ENCODE assay signal across 25 cellular contexts in the genomic region with DNA sequence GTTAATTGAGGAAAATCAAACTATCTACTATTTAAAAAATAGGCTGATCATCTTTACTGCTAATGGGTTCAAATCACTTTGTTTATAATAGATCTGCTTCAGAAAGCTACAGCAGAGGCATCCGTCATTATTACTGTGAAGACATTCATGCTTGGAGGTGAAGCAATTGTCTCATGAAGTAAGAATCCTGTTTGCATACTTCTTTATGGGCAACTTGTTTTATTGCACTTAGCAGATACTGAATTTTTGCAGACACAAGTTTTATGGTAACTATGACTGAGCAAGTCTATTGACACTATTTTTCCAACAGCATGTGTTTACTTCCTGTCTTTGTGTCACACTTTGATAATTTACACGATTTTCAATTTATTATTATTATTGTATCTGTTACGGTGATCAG.
"Had no signal": no experiment of that assay in that cellular context is flagged by ENCODE, and none has a peak within 500 bp of the region (broad histone marks: within the 10 kb centered on the region; RNA-seq: fewer than 3 reads in every experiment).

No MANE protein-coding gene starts in this region.

- H3K9me3 Mint-ChIP-seq: activated naive CD4-positive, alpha-beta T cell treated with anti-CD3 and anti-CD28 coated beads for 36 hours; activated T-helper 1 cell treated with anti-CD3 and anti-CD28 coated beads, Interleukin-12 subunit alpha, Interleukin-12 subunit beta, Interleukin-2, Interleukin-4 antibody, amounts not matched to agents 30 ng/mL and 10 ng/mL and 1 ng/mL, durations not matched to agents 14 hours and 24 hours and 36 hours had no signal

- H3K36me3 Mint-ChIP-seq: activated naive CD4-positive, alpha-beta T cell treated with anti-CD3 and anti-CD28 coated beads, Interleukin-2, amount 50 U/mL, for 72 hours had no signal

- H3K36me3 ChIP-seq: adrenal gland, WERI-Rb-1 had no signal

- H3K27ac Mint-ChIP-seq: activated CD4-positive, alpha-beta T cell treated with anti-CD3 and anti-CD28 coated beads, Interleukin-2, amount 10 ng/mL, durations not matched to agents 7 days and 5 days; activated CD8-positive, alpha-beta T cell treated with anti-CD3 and anti-CD28 coated beads, Interleukin-2, amount 10 ng/mL, durations not matched to agents 7 days and 5 days; activated naive CD4-positive, alpha-beta T cell treated with anti-CD3 and anti-CD28 coated beads for 36 hours; activated naive CD4-positive, alpha-beta T cell treated with anti-CD3 and anti-CD28 coated beads, Interleukin-2, amount 50 U/mL, for 72 hours; activated T-helper 1 cell treated with anti-CD3 and anti-CD28 coated beads, Interleukin-12 subunit alpha, Interleukin-12 subunit beta, Interleukin-2, Interleukin-4 antibody, amounts not matched to agents 30 ng/mL and 10 ng/mL and 1 ng/mL, durations not matched to agents 14 hours and 24 hours and 36 hours; brain had no signal

- H3K4me1 Mint-ChIP-seq: activated CD4-positive, alpha-beta T cell treated with anti-CD3 and anti-CD28 coated beads, Interleukin-2, amount 10 ng/mL, durations not matched to agents 7 days and 5 days; brain had no signal

- H3K27ac ChIP-seq: adrenal gland, SJCRH30, SK-N-MC, WERI-Rb-1 had no signal

- H3K4me1 ChIP-seq: adrenal gland, SJCRH30 had no signal

- H3K27me3 ChIP-seq: adrenal gland, SJCRH30 had no signal

- H3K4me3 Mint-ChIP-seq: activated CD4-positive, alpha-beta T cell treated with anti-CD3 and anti-CD28 coated beads, Interleukin-2, amount 10 ng/mL, durations not matched to agents 7 days and 5 days; activated CD8-positive, alpha-beta T cell treated with anti-CD3 and anti-CD28 coated beads, Interleukin-2, amount 10 ng/mL, durations not matched to agents 7 days and 5 days; activated naive CD4-positive, alpha-beta T cell treated with anti-CD3 and anti-CD28 coated beads for 36 hours; activated T-cell treated with anti-CD3 and anti-CD28 coated beads, Interleukin-2, amount 50 U/mL, for 4 hours; activated T-helper 1 cell treated with anti-CD3 and anti-CD28 coated beads, Interleukin-12 subunit alpha, Interleukin-12 subunit beta, Interleukin-2, Interleukin-4 antibody, amounts not matched to agents 30 ng/mL and 10 ng/mL and 1 ng/mL, durations not matched to agents 14 hours and 24 hours and 36 hours; brain had no signal

- ATAC-seq: activated CD8-positive, alpha-beta T cell treated with anti-CD3 and anti-CD28 coated beads, Interleukin-2, amount 10 ng/mL, durations not matched to agents 7 days and 5 days; activated naive CD4-positive, alpha-beta T cell treated with anti-CD3 and anti-CD28 coated beads, Interleukin-2, amount 50 U/mL, for 72 hours; activated T-cell treated with anti-CD3 and anti-CD28 coated beads, Interleukin-2, amount 50 U/mL, for 4 hours; Panc1 had no signal

- H3K27me3 Mint-ChIP-seq: activated CD4-positive, alpha-beta T cell treated with anti-CD3 and anti-CD28 coated beads, Interleukin-2, amount 10 ng/mL, durations not matched to agents 7 days and 5 days; brain had no signal

- DNase-seq: activated CD4-positive, alpha-beta T cell treated with anti-CD3 and anti-CD28 coated beads, Interleukin-2, amount 10 ng/mL, durations not matched to agents 7 days and 5 days; activated CD4-positive, alpha-beta T cell treated with anti-CD3 and anti-CD28 coated beads, Interleukin-2, amount 50 U/mL, for 48 hours; activated CD8-positive, alpha-beta T cell treated with anti-CD3 and anti-CD28 coated beads, Interleukin-2, amount 10 ng/mL, durations not matched to agents 7 days and 5 days; activated gamma-delta T cell treated with Interleukin-2 at 50 U/mL for 16 hours; activated naive CD4-positive, alpha-beta T cell treated with anti-CD3 and anti-CD28 coated beads for 36 hours; activated T-cell treated with anti-CD3 and anti-CD28 coated beads, Interleukin-2, amount 50 U/mL, for 4 hours; adrenal gland; anterior cingulate cortex; NCI-H1092 treated with DMSO at 0.1 percent for 48 hours; NCI-H1417; NCI-H187 treated with DMSO at 0.1 percent for 48 hours; NCI-H2081; NCI-H2171 treated with DMSO at 0.1 percent for 48 hours; NCI-H2227 treated with DMSO at 0.1 percent for 48 hours; NCI-H524 treated with DMSO at 0.1 percent for 48 hours; SHP77; SJCRH30; T1000; WERI-Rb-1 had no signal

- H3K4me3 ChIP-seq: adrenal gland, K562, SJCRH30, SK-N-MC had no signal
